In genomic region chr20:62906647-62907375, GRCh38 we compare ENCODE assay signal across 9 cellular contexts. TPM values are rescaled to one million over a fixed set of nuclear protein-coding genes. Genes with fewer than 3 reads are reported as not detected.
"Had no signal": no experiment of that assay in that cellular context is flagged by ENCODE, and none has a peak within 500 bp of the region (broad histone marks: within the 10 kb centered on the region; RNA-seq: fewer than 3 reads in every experiment).

No MANE protein-coding gene starts in this region.

- H3K9me3 Mint-ChIP-seq: stimulated activated naive CD8-positive, alpha-beta T cell treated with anti-CD3 and anti-CD28 coated beads, Interleukin-15, Interleukin-2, amounts not matched to agents 100 ng/mL and 50 ng/mL, for 24 hours had no signal

- H3K27ac Mint-ChIP-seq: stimulated activated naive CD8-positive, alpha-beta T cell treated with anti-CD3 and anti-CD28 coated beads, Interleukin-15, Interleukin-2, amounts not matched to agents 100 ng/mL and 50 ng/mL, for 24 hours had no signal

- ATAC-seq: body of pancreas had no signal

- H3K4me3 Mint-ChIP-seq: activated CD8-positive, alpha-beta memory T cell treated with anti-CD3 and anti-CD28 coated beads, Interleukin-2, amount 10 ng/mL, durations not matched to agents 7 days and 5 days; stimulated activated naive CD8-positive, alpha-beta T cell treated with anti-CD3 and anti-CD28 coated beads, Interleukin-15, Interleukin-2, amounts not matched to agents 100 ng/mL and 50 ng/mL, for 24 hours had no signal

- DNase-seq: activated CD4-positive, alpha-beta T cell treated with anti-CD3 and anti-CD28 coated beads, Interleukin-2, amount 50 U/mL, for 1 hour; activated CD8-positive, alpha-beta memory T cell treated with anti-CD3 and anti-CD28 coated beads, Interleukin-2, amount 10 ng/mL, durations not matched to agents 7 days and 5 days; activated effector memory CD4-positive, alpha-beta T cell treated with anti-CD3 and anti-CD28 coated beads, Interleukin-2, amount 50 U/mL, for 16 hours; central memory CD4-positive, alpha-beta T cell; kidney; SW 1271 had no signal

- H3K27me3 Mint-ChIP-seq: activated CD8-positive, alpha-beta memory T cell treated with anti-CD3 and anti-CD28 coated beads, Interleukin-2, amount 10 ng/mL, durations not matched to agents 7 days and 5 days; stimulated activated naive CD8-positive, alpha-beta T cell treated with anti-CD3 and anti-CD28 coated beads, Interleukin-15, Interleukin-2, amounts not matched to agents 100 ng/mL and 50 ng/mL, for 24 hours had no signal

RNA-seq across cellular contexts. Expression of gene SLC17A9, which starts 45.7 kb away (rescaled TPM):
- total RNA-seq: SJSA1 had no signal
